In the genomic region with DNA sequence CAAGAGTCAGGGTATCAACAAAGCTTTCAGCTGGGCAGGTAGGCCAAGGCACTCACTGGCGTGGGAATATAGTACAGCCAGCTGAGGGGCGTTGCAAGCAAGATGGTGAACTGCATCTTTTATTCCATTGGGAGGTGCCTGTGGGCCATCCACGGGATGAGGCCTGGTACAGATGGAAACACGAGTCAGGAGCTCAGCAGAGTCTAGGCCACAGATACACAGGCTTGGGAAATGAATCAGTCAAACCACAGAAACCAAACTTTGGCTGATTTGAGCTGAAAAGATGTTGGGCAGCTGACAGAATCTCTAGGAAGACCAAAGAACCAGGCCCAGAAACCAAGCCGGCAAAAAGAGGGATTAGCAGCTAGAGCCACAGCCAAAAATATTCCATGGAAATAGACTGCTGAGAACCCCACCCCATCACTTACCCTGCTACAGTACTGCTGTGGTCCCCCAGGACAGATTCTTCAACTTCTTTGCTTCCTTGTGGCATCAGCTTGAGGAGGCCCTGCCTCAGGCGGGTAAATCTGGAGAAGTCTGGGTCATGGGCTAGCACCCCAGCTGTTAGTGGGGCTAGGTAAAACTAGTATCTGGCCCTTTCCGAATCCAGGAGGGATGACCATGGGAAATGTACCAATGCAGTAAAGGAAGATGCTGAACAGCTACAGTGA, we compare ENCODE assay signal across 9 cellular contexts.
A peak's percentile ranks its signal among the peaks of the same experiment; 100 is the strongest.
DNase-seq lines count a peak whose midpoint lies in the region; ATAC-seq and TF ChIP-seq lines count a peak whose summit lies in the region.
"Had no signal": no experiment of that assay in that cellular context is flagged by ENCODE, and none has a peak within 500 bp of the region (broad histone marks: within the 10 kb centered on the region; RNA-seq: fewer than 3 reads in every experiment).

No MANE protein-coding gene starts in this region.

- DNase-seq in CD8-positive, alpha-beta T cell: no peak
- DNase-seq in HFFc6 (peak; percentile 91), left lung (no peak), ecto neural progenitor cell (ENCODE audit: low spot score) (no peak), NCI-H524 treated with DMSO at 0.1 percent for 48 hours (lab: John Stamatoyannopoulos, UW) (no peak)
- DNase-seq in activated CD4-positive, alpha-beta memory T cell treated with anti-CD3 and anti-CD28 coated beads, Interleukin-2, amount 10 ng/mL, durations not matched to agents 7 days and 5 days: peak; percentile 41
- DNase-seq: cortex of kidney had no signal

- TF ChIP-seq CTCF in CD8-positive, alpha-beta T cell (IDR thresholded peaks at IDR 0.05): no peak
- TF ChIP-seq CTCF in HFFc6 (IDR thresholded peaks at IDR 0.05) (peak; percentile 47), left lung (IDR thresholded peaks at IDR 0.05) (no peak)

- ATAC-seq in CD8-positive, alpha-beta T cell: no peak
- ATAC-seq in left lung (peak; percentile 25), HG02840 (IDR thresholded peaks at IDR 0.05; ENCODE audit: low FRiP score, unreplicated experiment) (no peak), HG03196 (IDR thresholded peaks at IDR 0.05; ENCODE audit: unreplicated experiment) (no peak)

- H3K27ac Mint-ChIP-seq in CD8-positive, alpha-beta T cell: peak overlapping the region; percentile 38
- peak overlapping the region; percentile 73 for H3K27ac Mint-ChIP-seq in HFFc6
- H3K27ac Mint-ChIP-seq in activated CD4-positive, alpha-beta memory T cell treated with anti-CD3 and anti-CD28 coated beads, Interleukin-2, amount 10 ng/mL, durations not matched to agents 7 days and 5 days: no peak overlapping the region

- intact Hi-C loops in CD8-positive, alpha-beta T cell (cut with DNase I, micrococcal nuclease): no loop called here
- intact Hi-C loops in left lung (cut with DNase I): no loop called here

- peaks cover 77% of the 10 kb centered on the region for H3K4me1 ChIP-seq in CD8-positive, alpha-beta T cell (ENCODE audit: insufficient read depth, low read length)
- no peaks in the 10 kb centered on the region for H3K4me1 ChIP-seq in left lung

- no peaks in the 10 kb centered on the region for H3K36me3 ChIP-seq in CD8-positive, alpha-beta T cell (ENCODE audit: insufficient read depth, low read length)
- no peaks in the 10 kb centered on the region for H3K36me3 ChIP-seq in left lung

- POLR2A ChIA-PET in CD8-positive, alpha-beta T cell (lab: Charles Lee): no interaction called here
- POLR2A ChIA-PET in activated CD4-positive, alpha-beta memory T cell treated with anti-CD3 and anti-CD28 coated beads, Interleukin-2, amount 10 ng/mL, durations not matched to agents 7 days and 5 days (lab: Charles Lee): interaction anchor here (0.8 to 2.6 kb wide), 10 partner anchors 10 to 112 kb away, joined by 3 to 16 read pairs (median 4); a partner anchor contains a TSS

- H3K27ac ChIP-seq in CD8-positive, alpha-beta T cell (ENCODE audit: low read depth, low read length): no peak overlapping the region
- no peak overlapping the region for H3K27ac ChIP-seq in left lung

- no peak overlapping the region for H3K4me3 Mint-ChIP-seq in CD8-positive, alpha-beta T cell
- peak overlapping the region; percentile 16; the same call in 1 of the 2 replicates for H3K4me3 Mint-ChIP-seq in HFFc6
- no peak overlapping the region for H3K4me3 Mint-ChIP-seq in activated CD4-positive, alpha-beta memory T cell treated with anti-CD3 and anti-CD28 coated beads, Interleukin-2, amount 10 ng/mL, durations not matched to agents 7 days and 5 days

- no peak overlapping the region for H3K4me3 ChIP-seq in CD8-positive, alpha-beta T cell (ENCODE audit: low read depth, low read length)
- no peak overlapping the region for H3K4me3 ChIP-seq in left lung

- no peaks in the 10 kb centered on the region for H3K9me3 Mint-ChIP-seq in CD8-positive, alpha-beta T cell
- no peaks in the 10 kb centered on the region for H3K9me3 Mint-ChIP-seq in HFFc6
- H3K9me3 Mint-ChIP-seq in activated CD4-positive, alpha-beta memory T cell treated with anti-CD3 and anti-CD28 coated beads, Interleukin-2, amount 10 ng/mL, durations not matched to agents 7 days and 5 days: no peaks in the 10 kb centered on the region

- no peaks in the 10 kb centered on the region for H3K27me3 ChIP-seq in CD8-positive, alpha-beta T cell (ENCODE audit: insufficient read depth, low read length)
- no peaks in the 10 kb centered on the region for H3K27me3 ChIP-seq in left lung

- no peaks in the 10 kb centered on the region for H3K9me3 ChIP-seq in CD8-positive, alpha-beta T cell (ENCODE audit: low read length)
- no peaks in the 10 kb centered on the region for H3K9me3 ChIP-seq in left lung

- H3K27me3 Mint-ChIP-seq in CD8-positive, alpha-beta T cell (ENCODE audit: low read depth): no peaks in the 10 kb centered on the region
- H3K27me3 Mint-ChIP-seq in HFFc6 (ENCODE audit: insufficient read depth): no peaks in the 10 kb centered on the region
- no peaks in the 10 kb centered on the region for H3K27me3 Mint-ChIP-seq in activated CD4-positive, alpha-beta memory T cell treated with anti-CD3 and anti-CD28 coated beads, Interleukin-2, amount 10 ng/mL, durations not matched to agents 7 days and 5 days

- CTCF ChIA-PET in CD8-positive, alpha-beta T cell (lab: Charles Lee): interaction anchor here (0.5 to 2.9 kb wide), 7 partner anchors 10 to 198 kb away, joined by 3 to 14 read pairs (median 3); no protein-coding TSS in a partner anchor
- CTCF ChIA-PET in activated CD4-positive, alpha-beta memory T cell treated with anti-CD3 and anti-CD28 coated beads, Interleukin-2, amount 10 ng/mL, durations not matched to agents 7 days and 5 days (lab: Charles Lee): interaction anchor here (0.7 to 2.1 kb wide), 8 partner anchors 10 to 108 kb away, joined by 3 to 11 read pairs (median 4); no protein-coding TSS in a partner anchor

- peaks cover 92% of the 10 kb centered on the region for H3K4me1 Mint-ChIP-seq in CD8-positive, alpha-beta T cell (ENCODE audit: low read depth)
- peaks cover 38% of the 10 kb centered on the region for H3K4me1 Mint-ChIP-seq in HFFc6 (ENCODE audit: low read depth)
- peaks cover 28% of the 10 kb centered on the region for H3K4me1 Mint-ChIP-seq in activated CD4-positive, alpha-beta memory T cell treated with anti-CD3 and anti-CD28 coated beads, Interleukin-2, amount 10 ng/mL, durations not matched to agents 7 days and 5 days

- peaks cover 39% of the 10 kb centered on the region for H3K36me3 Mint-ChIP-seq in CD8-positive, alpha-beta T cell
- peaks cover 6% of the 10 kb centered on the region; the same call in 1 of the 2 replicates for H3K36me3 Mint-ChIP-seq in HFFc6 (ENCODE audit: low read depth)
- peaks cover 16% of the 10 kb centered on the region for H3K36me3 Mint-ChIP-seq in activated CD4-positive, alpha-beta memory T cell treated with anti-CD3 and anti-CD28 coated beads, Interleukin-2, amount 10 ng/mL, durations not matched to agents 7 days and 5 days (ENCODE audit: low read depth)

Comparison
In these comparisons a context has a peak if more than half of its experiments do, and no peak if none do; other contexts are left out.
1. DNase-seq: peak in HFFc6 (single experiment) and activated CD4-positive, alpha-beta memory T cell treated with anti-CD3 and anti-CD28 coated beads, Interleukin-2, amount 10 ng/mL, durations not matched to agents 7 days and 5 days (single experiment); none in CD8-positive, alpha-beta T cell (0 of 7), left lung (0 of 2), ecto neural progenitor cell (single experiment) and NCI-H524 treated with DMSO at 0.1 percent for 48 hours (single experiment).